ENCODE assay signal across 13 cellular contexts in the genomic region with DNA sequence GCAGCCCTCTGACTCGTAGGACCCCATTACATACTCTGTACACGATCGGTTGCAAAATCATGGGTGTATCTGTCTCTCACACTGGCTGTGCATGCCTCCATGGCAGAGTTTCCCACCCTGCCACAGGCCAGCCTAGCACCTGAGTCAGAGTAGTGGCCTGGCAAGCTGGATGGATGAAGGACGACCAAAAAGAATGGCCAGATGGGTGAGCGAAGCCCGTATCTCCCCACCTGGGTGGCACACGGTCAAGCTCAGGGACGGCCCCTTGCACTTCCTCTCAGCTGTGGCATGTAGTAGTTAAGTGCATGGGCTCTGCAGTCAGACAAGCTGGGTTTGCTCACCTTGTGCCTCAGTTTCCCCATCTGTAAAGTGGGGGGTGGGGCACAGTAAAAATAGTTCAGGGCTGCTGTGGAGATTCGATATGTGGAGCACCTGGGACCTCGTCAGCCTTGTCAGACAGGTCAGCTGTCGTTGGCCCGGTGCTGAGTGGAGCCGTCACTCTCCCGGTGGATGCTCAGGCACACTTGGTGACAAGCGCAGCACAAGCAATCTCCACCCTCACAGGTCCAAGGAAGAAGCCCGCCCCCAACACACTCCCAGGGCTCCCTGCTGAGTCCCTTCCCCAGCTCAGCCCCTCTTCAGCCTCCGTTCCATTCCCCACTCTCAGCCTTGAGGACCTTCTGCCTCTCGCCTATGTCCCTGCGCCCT. TPM values are rescaled to one million over a fixed set of nuclear protein-coding genes. Genes with fewer than 3 reads are reported as not detected.
DNase-seq lines count a peak whose midpoint lies in the region; ATAC-seq, FAIRE-seq and TF ChIP-seq lines count a peak whose summit lies in the region.
"Had no signal": no experiment of that assay in that cellular context is flagged by ENCODE, and none has a peak within 500 bp of the region (broad histone marks: within the 10 kb centered on the region; RNA-seq: fewer than 3 reads in every experiment).

No MANE protein-coding gene starts in this region.

- peak overlapping the region; percentile 28 for H2BK120ac ChIP-seq in trophoblast cell (ENCODE audit: insufficient read depth, low read length, poor library complexity)

- H3K4me2 ChIP-seq in endothelial cell of umbilical vein (ENCODE audit: insufficient read depth, low read length) (peak overlapping the region; percentile 45), trophoblast cell (ENCODE audit: low read length) (no peak overlapping the region)
- H3K4me2 ChIP-seq: KMS-11 had no signal

- dilution Hi-C loops in endothelial cell of umbilical vein (cut with MboI; ENCODE audit: extremely low pct_ligation_motif_present, low sequenced_read_pairs) = no loop called here

- H3K36me3 ChIP-seq in endothelial cell of umbilical vein (ENCODE audit: control insufficient read depth in 2 of 2, extremely low read depth in 1 of 2, insufficient read depth in 2 of 2, low read length in 2 of 2) (peaks cover 0 to 3% of the 10 kb centered on the region in 2 experiments), trophoblast cell (ENCODE audit: control insufficient read depth in 1 of 2, insufficient read depth in 2 of 2, low read length in 2 of 2) (no peaks in the 10 kb centered on the region), MG63 (no peaks in the 10 kb centered on the region)

- no peak for ATAC-seq in HG03442 (IDR thresholded peaks at IDR 0.05; ENCODE audit: unreplicated experiment)

- H4K12ac ChIP-seq in trophoblast cell (ENCODE audit: low read depth, low read length) = no peak overlapping the region

- intact Hi-C loops in endothelial cell of umbilical vein (cut with micrococcal nuclease) = loop anchor here (1.0 to 2.0 kb wide), 2 partner anchors 25 to 418 kb away; no protein-coding TSS in a partner anchor

- H3K27me3 ChIP-seq in endothelial cell of umbilical vein (ENCODE audit: control insufficient read depth in 2 of 2, insufficient read depth in 2 of 2, low read length in 2 of 2) (no peaks in the 10 kb centered on the region), trophoblast cell (ENCODE audit: insufficient read depth, low read length) (no peaks in the 10 kb centered on the region), MG63 (no peaks in the 10 kb centered on the region)

- H3K9me1 ChIP-seq in endothelial cell of umbilical vein (replicated peaks; ENCODE audit: control insufficient read depth, extremely low read depth, insufficient read depth, low read length) = no peaks in the 10 kb centered on the region

- no TSS peak for BruUV-seq in endothelial cell of umbilical vein (replicated peaks; lab: Mats Ljungman, UMichigan)

- H3K79me1 ChIP-seq in trophoblast cell (ENCODE audit: low read length) = peaks cover 17% of the 10 kb centered on the region

- no peak overlapping the region for H4K8ac ChIP-seq in trophoblast cell (ENCODE audit: low read depth, low read length)

- DNase-seq in DMS79 (lab: John Stamatoyannopoulos, UW) (peak; percentile 76), NB4 (ENCODE audit: low read depth) (peak; percentile 58), endothelial cell of umbilical vein (ENCODE audit: low read depth, low spot score) (no peak), trophoblast cell (peak in 1 of 2 donors; percentile 19), NCI-H2196 treated with DMSO at 0.1 percent for 48 hours (lab: John Stamatoyannopoulos, UW; ENCODE audit: unreplicated experiment) (no peak), kidney tubule cell (ENCODE audit: low spot score) (no peak), MG63 (no peak)
- DNase-seq: central memory CD4-positive, alpha-beta T cell; foreskin melanocyte; NCI-H1436 treated with DMSO at 0.1 percent for 48 hours; stimulated activated naive CD4-positive, alpha-beta T cell had no signal

- peak overlapping the region; percentile 24 for H3K14ac ChIP-seq in trophoblast cell (ENCODE audit: low read length)

- WGBS in trophoblast cell (ENCODE audit: extremely low coverage, insufficient coverage, insufficient read length) = no CpG with 5 or more reads among the region's 19 CpGs

- H3K18ac ChIP-seq in trophoblast cell (ENCODE audit: low read length) = peak overlapping the region; percentile 33

- peak overlapping the region; percentile 87 for H3K9ac ChIP-seq in endothelial cell of umbilical vein (replicated peaks; ENCODE audit: extremely low read depth, insufficient read depth, low read length)
- H3K9ac ChIP-seq in trophoblast cell (ENCODE audit: low read length) = no peak overlapping the region
- H3K9ac ChIP-seq: KMS-11 had no signal

- no peak for TF ChIP-seq CTCF in NB4 (IDR thresholded peaks at IDR 0.05; ENCODE audit: low read depth, low read length)
- no peak for TF ChIP-seq CTCF in endothelial cell of umbilical vein (IDR thresholded peaks at IDR 0.05; ENCODE audit: extremely low read depth in 1 of 2, insufficient read depth in 1 of 2, low read depth in 1 of 2, low read length in 2 of 2)

- H3K4me3 ChIP-seq in NB4 (ENCODE audit: low read depth, low read length) = no peak overlapping the region
- peak overlapping the region in 1 of 3 experiments; percentile 13 for H3K4me3 ChIP-seq in endothelial cell of umbilical vein (replicated peaks in 1 of 3; ENCODE audit: insufficient read depth in 1 of 3, low read depth in 1 of 3, low read length in 3 of 3)
- no peak overlapping the region for H3K4me3 ChIP-seq in trophoblast cell (ENCODE audit: low read depth, low read length)
- H3K4me3 ChIP-seq in MG63 = no peak overlapping the region

- H3K4me1 ChIP-seq in endothelial cell of umbilical vein (ENCODE audit: control insufficient read depth, extremely low read depth, insufficient read depth, low read length) = peaks cover 80% of the 10 kb centered on the region
- peaks cover 40 to 49% of the 10 kb centered on the region in 2 experiments for H3K4me1 ChIP-seq in trophoblast cell (ENCODE audit: control insufficient read depth in 1 of 2, insufficient read depth in 2 of 2, low read length in 2 of 2)

- POLR2A ChIA-PET in endothelial cell of umbilical vein (lab: Charles Lee) = no interaction called here

- H3K79me2 ChIP-seq in endothelial cell of umbilical vein (ENCODE audit: control insufficient read depth, insufficient read depth, low read length) (peaks cover 3% of the 10 kb centered on the region), trophoblast cell (ENCODE audit: control insufficient read depth, insufficient read depth, low read length, poor library complexity) (peaks cover 1% of the 10 kb centered on the region)

- peak overlapping the region; percentile 87 for H2AK5ac ChIP-seq in trophoblast cell (ENCODE audit: low read length)

- H4K20me1 ChIP-seq in endothelial cell of umbilical vein (replicated peaks; ENCODE audit: control insufficient read depth, extremely low read depth, insufficient read depth, low read length) = no peaks in the 10 kb centered on the region

- no peaks in the 10 kb centered on the region for H3K9me3 ChIP-seq in endothelial cell of umbilical vein (replicated peaks; ENCODE audit: control insufficient read depth, insufficient read depth, low read length)
- peaks cover 5% of the 10 kb centered on the region for H3K9me3 ChIP-seq in trophoblast cell (ENCODE audit: insufficient read depth, low read depth, low read length)
- H3K9me3 ChIP-seq in MG63 = no peaks in the 10 kb centered on the region

- peak overlapping the region; percentile 78 for H4K91ac ChIP-seq in trophoblast cell (ENCODE audit: low read depth, low read length)

- H3K4ac ChIP-seq in trophoblast cell (ENCODE audit: low read depth, low read length) = no peak overlapping the region

- H2AFZ ChIP-seq in endothelial cell of umbilical vein (ENCODE audit: low read depth, low read length) = no peak overlapping the region
- H2AFZ ChIP-seq in trophoblast cell (ENCODE audit: insufficient read depth, low read length, poor library complexity) = peak overlapping the region; percentile 30

- TF ChIP-seq POLR2A in NB4 (IDR thresholded peaks at IDR 0.05; ENCODE audit: extremely low read depth, insufficient read length) (no peak), endothelial cell of umbilical vein (IDR thresholded peaks at IDR 0.05; ENCODE audit: low read depth, low read length) (no peak)

- H3K23ac ChIP-seq in trophoblast cell (ENCODE audit: low read length) = no peak overlapping the region

- H3K27ac ChIP-seq in endothelial cell of umbilical vein (ENCODE audit: insufficient read depth, low read depth, low read length) = peak overlapping the region; percentile 100
- no peak overlapping the region for H3K27ac ChIP-seq in trophoblast cell (ENCODE audit: low read depth, low read length)
- H3K27ac ChIP-seq: KMS-11 had no signal

- CTCF ChIA-PET in endothelial cell of umbilical vein (lab: Charles Lee) = interaction anchor here (4.9 kb wide), 1 partner anchor 24 kb away, joined by 41 read pairs; no protein-coding TSS in a partner anchor

- H2BK12ac ChIP-seq in trophoblast cell (ENCODE audit: low read length) = peak overlapping the region; percentile 81

- no peak for FAIRE-seq in endothelial cell of umbilical vein (lab: Jason Lieb, UNC)

- H2BK5ac ChIP-seq in trophoblast cell (ENCODE audit: low read depth, low read length, poor library complexity) = peak overlapping the region; percentile 49

RNA-seq across cellular contexts. Expression of a gene that starts 12.6 kb away (rescaled TPM):
- 18.8 and 32.1 TPM in 2 replicates for total RNA-seq in endothelial cell of umbilical vein
- polyA plus RNA-seq in endothelial cell of umbilical vein = 49.4 and 55.8 TPM in 2 replicates
- 20.9 and 29.8 TPM in 2 replicates for polyA plus RNA-seq in endothelial cell of umbilical vein (2011; cell fraction: cytosol; rRNA removed)
- polyA plus RNA-seq in endothelial cell of umbilical vein (2011; cell fraction: nucleus; rRNA removed) = 81.7 and 123 TPM in 2 replicates
- 20.1 and 32.6 TPM in 2 replicates for polyA plus RNA-seq in endothelial cell of umbilical vein (2012)
- polyA minus RNA-seq in endothelial cell of umbilical vein = 54.3 and 55.2 TPM in 2 replicates
- not detected for polyA minus RNA-seq in endothelial cell of umbilical vein (2011; cell fraction: cytosol; rRNA and poly(A)+ RNA removed)
- 41.6 and 53.7 TPM in 2 replicates for polyA minus RNA-seq in endothelial cell of umbilical vein (2011; cell fraction: nucleus; rRNA and poly(A)+ RNA removed)
- polyA plus RNA-seq in trophoblast cell (2013) = 1.1 and 1.2 TPM in 2 replicates
- total RNA-seq in MG63 (2014; rRNA removed; shearing (Covaris generic); ENCODE audit: low replicate concordance) = 0.59 TPM in 1 of 2 replicates, not detected in the other

RNA-seq across cellular contexts. Expression of a gene that starts 47.9 kb away (rescaled TPM):
- 33.8 and 35.6 TPM in 2 replicates for total RNA-seq in endothelial cell of umbilical vein
- 28.6 and 30.8 TPM in 2 replicates for polyA plus RNA-seq in endothelial cell of umbilical vein
- polyA plus RNA-seq in endothelial cell of umbilical vein (2011; cell fraction: cytosol; rRNA removed) = 30.4 and 31.2 TPM in 2 replicates
- polyA plus RNA-seq in endothelial cell of umbilical vein (2011; cell fraction: nucleus; rRNA removed) = 10.4 and 10.9 TPM in 2 replicates
- polyA plus RNA-seq in endothelial cell of umbilical vein (2012) = 29.3 and 45.8 TPM in 2 replicates
- 38.5 and 46.8 TPM in 2 replicates for polyA minus RNA-seq in endothelial cell of umbilical vein
- polyA minus RNA-seq in endothelial cell of umbilical vein (2011; cell fraction: cytosol; rRNA and poly(A)+ RNA removed) = 28.0 TPM
- polyA minus RNA-seq in endothelial cell of umbilical vein (2011; cell fraction: nucleus; rRNA and poly(A)+ RNA removed) = 7.9 and 10.5 TPM in 2 replicates
- polyA plus RNA-seq in trophoblast cell (2013) = 32.6 and 33.1 TPM in 2 replicates
- total RNA-seq in MG63 (2014; rRNA removed; shearing (Covaris generic); ENCODE audit: low replicate concordance) = 52.9 and 54.4 TPM in 2 replicates

RNA-seq across cellular contexts. Expression of a gene that starts 59.1 kb away (rescaled TPM):
- total RNA-seq in endothelial cell of umbilical vein = 34.0 and 36.4 TPM in 2 replicates
- 16.6 and 18.2 TPM in 2 replicates for polyA plus RNA-seq in endothelial cell of umbilical vein
- polyA plus RNA-seq in endothelial cell of umbilical vein (2011; cell fraction: cytosol; rRNA removed) = 20.6 and 23.0 TPM in 2 replicates
- 22.7 and 24.8 TPM in 2 replicates for polyA plus RNA-seq in endothelial cell of umbilical vein (2011; cell fraction: nucleus; rRNA removed)
- polyA plus RNA-seq in endothelial cell of umbilical vein (2012) = 25.0 and 29.2 TPM in 2 replicates
- 32.8 and 36.8 TPM in 2 replicates for polyA minus RNA-seq in endothelial cell of umbilical vein
- polyA minus RNA-seq in endothelial cell of umbilical vein (2011; cell fraction: cytosol; rRNA and poly(A)+ RNA removed) = 6.1 TPM
- 9.8 and 16.6 TPM in 2 replicates for polyA minus RNA-seq in endothelial cell of umbilical vein (2011; cell fraction: nucleus; rRNA and poly(A)+ RNA removed)
- 17.7 and 18.1 TPM in 2 replicates for polyA plus RNA-seq in trophoblast cell (2013)
- total RNA-seq in MG63 (2014; rRNA removed; shearing (Covaris generic); ENCODE audit: low replicate concordance) = 19.6 and 32.0 TPM in 2 replicates

Comparison
In these comparisons a context has a peak if more than half of its experiments do, and no peak if none do; other contexts are left out.
1. DNase-seq: peak in DMS79 (single experiment) and NB4 (single experiment); none in endothelial cell of umbilical vein (single experiment), NCI-H2196 treated with DMSO at 0.1 percent for 48 hours (single experiment), kidney tubule cell (single experiment) and MG63 (single experiment).
2. RNA of a gene that starts 12.6 kb away (total RNA-seq): 18.8 to 32.1 TPM in endothelial cell of umbilical vein; 0.59 TPM in MG63; every median in the first group is over 10 times any median in the second.